Comparison of ENCODE assay signal across 20 cellular contexts in the genomic region with DNA sequence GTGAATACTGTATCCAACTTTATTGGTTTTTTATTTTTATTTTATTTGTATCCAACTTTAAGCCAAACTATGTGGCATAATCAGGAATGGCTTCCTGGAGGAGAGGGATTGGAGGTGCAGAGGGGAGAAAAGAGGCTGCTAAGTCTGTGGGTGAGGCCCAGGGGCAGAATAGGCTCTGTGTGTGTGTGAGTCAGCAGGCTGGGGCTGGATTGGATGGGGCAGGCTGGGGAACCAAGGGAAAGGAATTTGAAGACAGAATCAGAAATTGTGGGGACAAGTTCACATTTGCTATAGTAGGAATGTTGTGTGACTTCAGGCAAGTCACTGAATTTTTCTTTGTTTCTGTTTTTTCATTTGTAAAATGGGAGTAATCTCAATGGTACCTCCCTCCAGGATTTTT. TPM values are rescaled to one million over a fixed set of nuclear protein-coding genes. Genes with fewer than 3 reads are reported as not detected.
A peak's percentile ranks its signal among the peaks of the same experiment; 100 is the strongest.
DNase-seq lines count a peak whose midpoint lies in the region; ATAC-seq, FAIRE-seq and TF ChIP-seq lines count a peak whose summit lies in the region.
"Had no signal": no experiment of that assay in that cellular context is flagged by ENCODE, and none has a peak within 500 bp of the region (broad histone marks: within the 10 kb centered on the region; RNA-seq: fewer than 3 reads in every experiment).

No MANE protein-coding gene starts in this region.

- no peak overlapping the region for H2AK9ac ChIP-seq in IMR-90 (replicated peaks; ENCODE audit: low read depth, low read length, poor library complexity)

- H3K4me2 ChIP-seq in IMR-90 (ENCODE audit: low read depth, low read length) (no peak overlapping the region), mesenchymal stem cell (ENCODE audit: low read length, poor library complexity, severe bottlenecking) (no peak overlapping the region)

- H3K27ac ChIP-seq in IMR-90 (ENCODE audit: insufficient read depth, low read length) (no peak overlapping the region), mesenchymal stem cell (ENCODE audit: low read length, poor library complexity, severe bottlenecking) (no peak overlapping the region), psoas muscle (no peak overlapping the region)
- H3K27ac ChIP-seq: heart left ventricle, Peyer's patch, right lobe of liver had no signal

- ATAC-seq in IMR-90 (ENCODE audit: low read depth): peak; percentile 99
- ATAC-seq in psoas muscle: no peak
- ATAC-seq: heart left ventricle, right lobe of liver, T-cell had no signal

- intact Hi-C loops in IMR-90 (cut with micrococcal nuclease) (no loop called here), psoas muscle (cut with DNase I) (no loop called here)

- H3K4ac ChIP-seq in IMR-90 (ENCODE audit: low read depth, low read length) (no peak overlapping the region), mesenchymal stem cell (ENCODE audit: low read depth in 1 of 2, low read length in 2 of 2) (no peak overlapping the region)

- no peak for TF ChIP-seq RAD21 in IMR-90 (IDR thresholded peaks at IDR 0.05; ENCODE audit: low read length)

- H4K5ac ChIP-seq in IMR-90 (ENCODE audit: low read depth, low read length): no peak overlapping the region

- H2BK120ac ChIP-seq in IMR-90 (ENCODE audit: low read depth, low read length) (no peak overlapping the region), mesenchymal stem cell (ENCODE audit: low read depth, low read length) (no peak overlapping the region)

- POLR2A ChIA-PET in IMR-90 (lab: Charles Lee; ENCODE audit: unreplicated experiment): no interaction called here

- H4K91ac ChIP-seq in IMR-90 (ENCODE audit: insufficient read depth, low read depth, low read length) (no peak overlapping the region), mesenchymal stem cell (ENCODE audit: low read length) (no peak overlapping the region)

- no peak overlapping the region for H3K9ac ChIP-seq in IMR-90 (ENCODE audit: low read depth, low read length)
- H3K9ac ChIP-seq in mesenchymal stem cell (ENCODE audit: low read length): no peak overlapping the region

- no peaks in the 10 kb centered on the region for H3K9me1 ChIP-seq in IMR-90 (ENCODE audit: insufficient read depth, low read length)

- dilution Hi-C loops in IMR-90 (cut with HindIII; ENCODE audit: low sequenced_read_pairs, unreplicated experiment): no loop called here

- H2AFZ ChIP-seq in IMR-90 (replicated peaks; ENCODE audit: low read length, poor library complexity) (no peak overlapping the region), mesenchymal stem cell (ENCODE audit: low read depth, low read length) (no peak overlapping the region)

- DNase-seq in EH (ENCODE audit: low read depth): peak; percentile 49
- DNase-seq in IMR-90: peak; percentile 40
- DNase-seq in bronchial epithelial cell (ENCODE audit: low read depth): peak; percentile 72
- DNase-seq in mesenchymal stem cell: peak; percentile 23
- no peak for DNase-seq in psoas muscle
- DNase-seq in cortex of kidney (lab: John Stamatoyannopoulos, UW): no peak
- DNase-seq in NCI-H2029 (lab: John Stamatoyannopoulos, UW): no peak
- DNase-seq in NCI-H128 (lab: John Stamatoyannopoulos, UW; ENCODE audit: unreplicated experiment): no peak
- DNase-seq: amygdala; BE2C; erythroblast; heart left ventricle; kidney glomerular epithelial cell; MV-4-11; NCI-H2107; NCI-H82; Peyer's patch; right lobe of liver; stimulated activated CD4-positive, alpha-beta T cell treated with anti-CD3 and anti-CD28 coated beads, Interleukin-2, amount 100 ng/mL, for 48 hours; T-cell had no signal

- peaks cover 3% of the 10 kb centered on the region; the same call in 1 of the 2 replicates for H3K9me3 ChIP-seq in IMR-90 (ENCODE audit: control insufficient read depth, insufficient read depth, low read length)
- H3K9me3 ChIP-seq in mesenchymal stem cell (ENCODE audit: control insufficient read depth, low read length): peaks cover 8% of the 10 kb centered on the region
- H3K9me3 ChIP-seq in psoas muscle: no peaks in the 10 kb centered on the region
- H3K9me3 ChIP-seq: BE2C, heart left ventricle, Peyer's patch, right lobe of liver had no signal

- H2BK12ac ChIP-seq in mesenchymal stem cell (ENCODE audit: low read length in 2 of 2): no peak overlapping the region

- H3K18ac ChIP-seq in IMR-90 (ENCODE audit: low read depth, low read length) (no peak overlapping the region), mesenchymal stem cell (ENCODE audit: low read depth in 1 of 2, low read length in 2 of 2) (no peak overlapping the region)

- FAIRE-seq in bronchial epithelial cell (lab: Jason Lieb, UNC): no peak

- no peak overlapping the region for H3K4me3 ChIP-seq in IMR-90 (ENCODE audit: insufficient read depth, low read depth, low read length)
- H3K4me3 ChIP-seq in bronchial epithelial cell (ENCODE audit: low read depth, low read length): no peak overlapping the region
- no peak overlapping the region for H3K4me3 ChIP-seq in mesenchymal stem cell (ENCODE audit: insufficient read depth in 1 of 2, low read depth in 1 of 2, low read length in 2 of 2)
- H3K4me3 ChIP-seq in psoas muscle: no peak overlapping the region
- H3K4me3 ChIP-seq: heart left ventricle, Peyer's patch, right lobe of liver had no signal

- BruUV-seq in IMR-90 (replicated peaks; lab: Mats Ljungman, UMichigan): no TSS peak

- H3K4me1 ChIP-seq in IMR-90 (ENCODE audit: control insufficient read depth, insufficient read depth, low read length) (no peaks in the 10 kb centered on the region), mesenchymal stem cell (ENCODE audit: control insufficient read depth, insufficient read depth, low read depth, low read length) (no peaks in the 10 kb centered on the region), psoas muscle (no peaks in the 10 kb centered on the region)
- H3K4me1 ChIP-seq: BE2C, heart left ventricle, Peyer's patch, right lobe of liver had no signal

- H3K27me3 ChIP-seq in IMR-90 (ENCODE audit: control insufficient read depth, insufficient read depth, low read length) (peaks cover 20% of the 10 kb centered on the region), bronchial epithelial cell (ENCODE audit: control insufficient read depth, insufficient read depth, low read length) (no peaks in the 10 kb centered on the region), mesenchymal stem cell (ENCODE audit: control insufficient read depth in 1 of 2, insufficient read depth in 1 of 2, low read length in 2 of 2) (peaks cover 5 to 22% of the 10 kb centered on the region in 2 experiments), psoas muscle (ENCODE audit: insufficient read depth in 3 of 3, low read length in 2 of 3) (peaks cover 0 to 3% (median 0%) of the 10 kb centered on the region in 3 donors)
- H3K27me3 ChIP-seq: BE2C, heart left ventricle, Peyer's patch, right lobe of liver had no signal

- in situ Hi-C loops in IMR-90 (cut with MboI; ENCODE audit: low sequenced_read_pairs): no loop called here

- no peak overlapping the region for H2BK20ac ChIP-seq in IMR-90 (ENCODE audit: low read depth, low read length)

- no peak overlapping the region for H2AK5ac ChIP-seq in IMR-90 (ENCODE audit: low read depth, low read length)
- H2AK5ac ChIP-seq in mesenchymal stem cell (ENCODE audit: low read length, severe bottlenecking): no peak overlapping the region

- TF ChIP-seq CTCF in IMR-90 (conservative IDR thresholded peaks at IDR 0.05; ENCODE audit: low read depth, low read length): no peak
- no peak for TF ChIP-seq CTCF in bronchial epithelial cell (IDR thresholded peaks at IDR 0.05; ENCODE audit: insufficient read depth, low read length, severe bottlenecking)
- no peak for TF ChIP-seq CTCF in psoas muscle (IDR thresholded peaks at IDR 0.05)

- no peak for TF ChIP-seq POLR2A in IMR-90 (IDR thresholded peaks at IDR 0.05; ENCODE audit: low read depth, low read length)

- no peak overlapping the region for H3K56ac ChIP-seq in IMR-90 (ENCODE audit: extremely low read depth, insufficient read depth, low read length)

- H3K79me1 ChIP-seq in IMR-90 (ENCODE audit: low read depth in 1 of 2, low read length in 2 of 2) (no peaks in the 10 kb centered on the region), mesenchymal stem cell (replicated peaks; ENCODE audit: low read length, poor library complexity, severe bottlenecking) (no peaks in the 10 kb centered on the region)

- H4K8ac ChIP-seq in IMR-90 (ENCODE audit: low read depth in 2 of 2, low read length in 2 of 2) (no peak overlapping the region), mesenchymal stem cell (ENCODE audit: low read length) (no peak overlapping the region)

- no peaks in the 10 kb centered on the region for H4K20me1 ChIP-seq in IMR-90 (ENCODE audit: insufficient read depth, low read length)

- H2BK5ac ChIP-seq in IMR-90 (ENCODE audit: low read depth, low read length, poor library complexity, severe bottlenecking): no peak overlapping the region
- H2BK5ac ChIP-seq in mesenchymal stem cell (ENCODE audit: low read depth, low read length, poor library complexity, severe bottlenecking): no peak overlapping the region

- H2BK15ac ChIP-seq in IMR-90 (ENCODE audit: low read depth, low read length): no peak overlapping the region
- no peak overlapping the region for H2BK15ac ChIP-seq in mesenchymal stem cell (ENCODE audit: low read depth, poor library complexity, severe bottlenecking)

- H3K23ac ChIP-seq in IMR-90 (ENCODE audit: low read depth, low read length): no peak overlapping the region
- no peak overlapping the region for H3K23ac ChIP-seq in mesenchymal stem cell (ENCODE audit: low read length in 2 of 2)

- H3K36me3 ChIP-seq in IMR-90 (ENCODE audit: control insufficient read depth, insufficient read depth, low read length) (no peaks in the 10 kb centered on the region), bronchial epithelial cell (ENCODE audit: control insufficient read depth, insufficient read depth, low read length) (no peaks in the 10 kb centered on the region), mesenchymal stem cell (ENCODE audit: control insufficient read depth in 1 of 2, insufficient read depth in 2 of 2, low read depth in 1 of 2, low read length in 2 of 2) (no peaks in the 10 kb centered on the region), psoas muscle (ENCODE audit: insufficient read depth in 1 of 2, low read depth in 1 of 2) (no peaks in the 10 kb centered on the region)
- H3K36me3 ChIP-seq: BE2C, heart left ventricle, Peyer's patch, right lobe of liver had no signal

- CTCF ChIA-PET in IMR-90 (lab: Yijun Ruan, JAX): no interaction called here

- H3K14ac ChIP-seq in IMR-90 (replicated peaks; ENCODE audit: low read depth, low read length) (no peak overlapping the region), mesenchymal stem cell (ENCODE audit: low read length in 2 of 2) (no peak overlapping the region)

RNA-seq across cellular contexts. Expression of a gene that starts 12.8 kb away (rescaled TPM):
- 11.1 and 14.2 TPM in 2 replicates for total RNA-seq in IMR-90 (2012; rRNA removed)
- polyA plus RNA-seq in IMR-90 (2012; rRNA removed): 19.8 and 24.5 TPM in 2 replicates
- 15.2 and 17.4 TPM in 2 replicates for polyA plus RNA-seq in IMR-90 (2012; cell fraction: cytosol; rRNA removed)
- 28.5 and 34.7 TPM in 2 replicates for polyA plus RNA-seq in IMR-90 (2012; cell fraction: nucleus; rRNA removed; ENCODE audit: low replicate concordance)
- 7.9 and 8.6 TPM in 2 replicates for total RNA-seq in bronchial epithelial cell
- polyA plus RNA-seq in mesenchymal stem cell (2013, experiment 1 of 2): 43.2 TPM
- 47.0 TPM for polyA plus RNA-seq in mesenchymal stem cell (2013, experiment 2 of 2)
- 10 to 100 TPM; 43.7 to 73.7 (median 59.0) TPM for total RNA-seq in psoas muscle
- polyA plus RNA-seq in psoas muscle: 10 to 100 TPM; 34.8 to 64.7 (median 46.7) TPM

RNA-seq across cellular contexts. Expression of a gene that starts 38.1 kb away (rescaled TPM):
- total RNA-seq in IMR-90 (2012; rRNA removed) (318 and 504 TPM in 2 replicates), bronchial epithelial cell (592 and 595 TPM in 2 replicates), psoas muscle (100 to 1,000 TPM; 100 to 221 (median 145) TPM)
- polyA plus RNA-seq in IMR-90 (2012; rRNA removed) (132 and 154 TPM in 2 replicates), psoas muscle (100 to 1,000 TPM; 118 to 267 (median 238) TPM)
- 315 and 395 TPM in 2 replicates for polyA plus RNA-seq in IMR-90 (2012; cell fraction: cytosol; rRNA removed)
- polyA plus RNA-seq in IMR-90 (2012; cell fraction: nucleus; rRNA removed; ENCODE audit: low replicate concordance): 61.2 and 61.4 TPM in 2 replicates
- 214 TPM for polyA plus RNA-seq in mesenchymal stem cell (2013, experiment 1 of 2)
- polyA plus RNA-seq in mesenchymal stem cell (2013, experiment 2 of 2): 223 TPM

RNA-seq across cellular contexts. Expression of a gene that starts 55.6 kb away (rescaled TPM):
- 13.3 and 14.4 TPM in 2 replicates for total RNA-seq in IMR-90 (2012; rRNA removed)
- polyA plus RNA-seq in IMR-90 (2012; rRNA removed): 15.0 and 18.7 TPM in 2 replicates
- polyA plus RNA-seq in IMR-90 (2012; cell fraction: cytosol; rRNA removed): 4.8 and 8.4 TPM in 2 replicates
- polyA plus RNA-seq in IMR-90 (2012; cell fraction: nucleus; rRNA removed; ENCODE audit: low replicate concordance): 53.0 and 64.1 TPM in 2 replicates
- total RNA-seq in bronchial epithelial cell: 16.5 and 23.4 TPM in 2 replicates
- polyA plus RNA-seq in mesenchymal stem cell (2013, experiment 1 of 2): 14.8 TPM
- 14.3 TPM for polyA plus RNA-seq in mesenchymal stem cell (2013, experiment 2 of 2)
- total RNA-seq in psoas muscle: 1 to 10 TPM; 5.1 to 8.0 (median 6.1) TPM
- polyA plus RNA-seq in psoas muscle: 10 to 100 TPM in 1 of 3 donors, 1 to 10 TPM in 2; 4.2 to 10.5 (median 7.8) TPM

Comparison
In these comparisons a context has a peak if more than half of its experiments do, and no peak if none do; other contexts are left out.
1. DNase-seq: peak in EH (single experiment), IMR-90 (single experiment), bronchial epithelial cell (single experiment) and mesenchymal stem cell (single experiment); none in psoas muscle (0 of 2), cortex of kidney (single experiment), NCI-H2029 (single experiment) and NCI-H128 (single experiment).